ENCODE assay signal across 1 cellular context in the genomic region with DNA sequence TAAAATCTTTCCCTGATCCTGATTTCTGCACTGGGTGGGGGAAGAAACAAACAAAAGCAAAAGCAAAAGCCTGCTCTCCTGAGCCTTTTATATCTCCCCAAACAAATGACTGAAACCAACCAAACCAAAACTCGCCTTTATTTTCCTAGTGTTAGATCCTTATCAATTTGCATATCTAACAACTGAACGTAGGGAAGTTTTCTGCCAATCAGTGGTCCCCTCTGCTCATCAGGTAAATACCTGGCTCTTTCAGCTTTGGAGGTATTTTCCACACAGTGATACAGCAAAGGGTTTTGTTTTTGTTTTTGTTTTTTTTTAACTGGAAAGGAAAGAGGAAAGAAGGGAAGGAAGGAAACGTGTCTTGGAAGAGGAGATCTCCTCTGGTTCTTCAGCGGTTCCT.
A peak's percentile ranks its signal among the peaks of the same experiment; 100 is the strongest.
TF ChIP-seq lines count a peak whose summit lies in the region.

No MANE protein-coding gene starts in this region.

TF ChIP-seq in endothelial cell of umbilical vein, 7 proteins besides CTCF, POLR2A, EP300 and RAD21:
- TF ChIP-seq GATA2 (IDR thresholded peaks at IDR 0.05; ENCODE audit: insufficient read depth, insufficient read length, low read depth, low read length) (peak; percentile 57), MYC (IDR thresholded peaks at IDR 0.05; ENCODE audit: low read depth, low read length) (no peak)
